8 cellular contexts compared by ENCODE assay signal in genomic region chr1:6208723-6209660, GRCh38. TPM values are rescaled to one million over a fixed set of nuclear protein-coding genes. Genes with fewer than 3 reads are reported as not detected.
DNase-seq lines count a peak whose midpoint lies in the region; ATAC-seq and TF ChIP-seq lines count a peak whose summit lies in the region.

No MANE protein-coding gene starts in this region.

- H3K27me3 Mint-ChIP-seq in CD4-positive, alpha-beta T cell: peaks cover 27% of the 10 kb centered on the region
- peaks cover 17% of the 10 kb centered on the region for H3K27me3 Mint-ChIP-seq in activated T-cell treated with anti-CD3 and anti-CD28 coated beads, Interleukin-2, amount 50 U/mL, for 72 hours (ENCODE audit: low read depth)

- H3K27ac ChIP-seq in CD4-positive, alpha-beta T cell (ENCODE audit: low read depth, low read length): no peak overlapping the region
- no peak overlapping the region for H3K27ac ChIP-seq in HUES64 (ENCODE audit: low read depth, low read length)
- no peak overlapping the region for H3K27ac ChIP-seq in cardiac muscle cell
- H3K27ac ChIP-seq in psoas muscle: peak overlapping the region; percentile 41

- no peaks in the 10 kb centered on the region for H3K9me3 ChIP-seq in CD4-positive, alpha-beta T cell (ENCODE audit: control insufficient read depth, low read length)
- H3K9me3 ChIP-seq in HUES64 (ENCODE audit: insufficient read depth, low read depth, low read length) (no peaks in the 10 kb centered on the region), cardiac muscle cell (ENCODE audit: low read depth) (no peaks in the 10 kb centered on the region), psoas muscle (no peaks in the 10 kb centered on the region)

- no peaks in the 10 kb centered on the region for H3K9me3 Mint-ChIP-seq in CD4-positive, alpha-beta T cell
- H3K9me3 Mint-ChIP-seq in activated T-cell treated with anti-CD3 and anti-CD28 coated beads, Interleukin-2, amount 50 U/mL, for 72 hours: no peaks in the 10 kb centered on the region

- peak overlapping the region; percentile 52 for H3K4me3 ChIP-seq in HUES64 (ENCODE audit: low read length)
- H3K4me3 ChIP-seq in cardiac muscle cell: peak overlapping the region; percentile 17
- peak overlapping the region; percentile 65 for H3K4me3 ChIP-seq in psoas muscle

- ATAC-seq in CD4-positive, alpha-beta T cell (ENCODE audit: poor library complexity): peak; percentile 16
- ATAC-seq in activated T-cell treated with anti-CD3 and anti-CD28 coated beads, Interleukin-2, amount 50 U/mL, for 72 hours (replicated peaks in 1 of 2): peak; percentile 45 to 50
- ATAC-seq in psoas muscle (peak; percentile 43 to 75 (median 69)), HG02884 (IDR thresholded peaks at IDR 0.05; ENCODE audit: unreplicated experiment) (no peak)

- H3K27me3 ChIP-seq in CD4-positive, alpha-beta T cell (ENCODE audit: control insufficient read depth, insufficient read depth, low read length): peaks cover 37% of the 10 kb centered on the region
- peaks cover 48% of the 10 kb centered on the region for H3K27me3 ChIP-seq in HUES64 (ENCODE audit: insufficient read depth, low read length)
- no peaks in the 10 kb centered on the region for H3K27me3 ChIP-seq in cardiac muscle cell
- H3K27me3 ChIP-seq in psoas muscle (ENCODE audit: insufficient read depth in 3 of 3, low read length in 2 of 3): no peaks in the 10 kb centered on the region

- peak overlapping the region; percentile 67 for H3K4me3 Mint-ChIP-seq in CD4-positive, alpha-beta T cell
- H3K4me3 Mint-ChIP-seq in activated T-cell treated with anti-CD3 and anti-CD28 coated beads, Interleukin-2, amount 50 U/mL, for 72 hours: peak overlapping the region; percentile 37 to 69

- H3K36me3 Mint-ChIP-seq in CD4-positive, alpha-beta T cell (ENCODE audit: low read depth): no peaks in the 10 kb centered on the region
- no peaks in the 10 kb centered on the region for H3K36me3 Mint-ChIP-seq in activated T-cell treated with anti-CD3 and anti-CD28 coated beads, Interleukin-2, amount 50 U/mL, for 72 hours (ENCODE audit: insufficient read depth in 2 of 2)

- WGBS in HUES64: 4% methylated on average over 99 of the region's 99 CpGs
- 9 to 25% (median 11%) methylated on average over 82 to 99 of the region's 99 CpGs for WGBS in psoas muscle, 3 donors

- H3K4me1 Mint-ChIP-seq in CD4-positive, alpha-beta T cell (ENCODE audit: low read depth): peaks cover 13% of the 10 kb centered on the region
- peaks cover 5% of the 10 kb centered on the region for H3K4me1 Mint-ChIP-seq in activated T-cell treated with anti-CD3 and anti-CD28 coated beads, Interleukin-2, amount 50 U/mL, for 72 hours (ENCODE audit: low read depth)

- peak; percentile 37 for TF ChIP-seq CTCF in CD4-positive, alpha-beta T cell (IDR thresholded peaks at IDR 0.05)
- peak; percentile 56 for TF ChIP-seq CTCF in cardiac muscle cell (IDR thresholded peaks at IDR 0.05; ENCODE audit: low read depth, low read length)
- TF ChIP-seq CTCF in psoas muscle (IDR thresholded peaks at IDR 0.05): peak; percentile 54

- POLR2A ChIA-PET in CD4-positive, alpha-beta T cell (lab: Charles Lee): interaction anchor here (0.6 to 1.1 kb wide), 2 partner anchors 9 to 314 kb away, joined by 3 read pairs; partner anchors contain the start of gene RPL22

- peak in 1 of 10 experiments; percentile 20 for DNase-seq in CD4-positive, alpha-beta T cell
- DNase-seq in activated T-cell treated with anti-CD3 and anti-CD28 coated beads, Interleukin-2, amount 50 U/mL, for 72 hours: peak; percentile 39 to 53
- DNase-seq in cardiac muscle cell (ENCODE audit: low read depth in 1 of 2, low spot score in 1 of 2) (peak; percentile 51 to 66), psoas muscle (peak; percentile 56 to 74), HK-2 (ENCODE audit: unreplicated experiment) (no peak), ureter (ENCODE audit: low spot score) (no peak)

- intact Hi-C loops in CD4-positive, alpha-beta T cell (cut with DNase I, micrococcal nuclease): loop anchor here in 1 of 2 experiments (10.0 kb wide), 2 partner anchors 184 to 496 kb away; partner anchors contain the start of gene DNAJC11
- intact Hi-C loops in psoas muscle (cut with DNase I): loop anchor here in 1 of 2 donors (5.0 kb wide), 1 partner anchor 33 kb away; the partner anchor contains the start of gene HES3

- peak overlapping the region; percentile 52 for H3K9ac ChIP-seq in HUES64 (ENCODE audit: low read depth, low read length)

- CTCF ChIA-PET in CD4-positive, alpha-beta T cell (lab: Charles Lee): interaction anchor here (1.3 kb wide), 1 partner anchor 10 kb away, joined by 4 read pairs; the partner anchor contains the start of gene RPL22

- H3K4me1 ChIP-seq in HUES64 (ENCODE audit: insufficient read depth, low read length): peaks cover 4% of the 10 kb centered on the region
- H3K4me1 ChIP-seq in cardiac muscle cell (ENCODE audit: low read depth): peaks cover 37% of the 10 kb centered on the region
- peaks cover 19% of the 10 kb centered on the region for H3K4me1 ChIP-seq in psoas muscle

- no peaks in the 10 kb centered on the region for H3K36me3 ChIP-seq in HUES64 (ENCODE audit: insufficient read depth, low read length)
- H3K36me3 ChIP-seq in cardiac muscle cell: peaks cover 23% of the 10 kb centered on the region
- H3K36me3 ChIP-seq in psoas muscle (ENCODE audit: insufficient read depth in 1 of 2, low read depth in 1 of 2): peaks cover 0 to 14% of the 10 kb centered on the region in 2 donors

- no peak overlapping the region for H3K27ac Mint-ChIP-seq in CD4-positive, alpha-beta T cell
- no peak overlapping the region for H3K27ac Mint-ChIP-seq in activated T-cell treated with anti-CD3 and anti-CD28 coated beads, Interleukin-2, amount 50 U/mL, for 72 hours

RNA-seq across cellular contexts. Expression of gene RNF207, which starts 3.1 kb away (rescaled TPM):
- total RNA-seq in CD4-positive, alpha-beta T cell: 1 to 10 TPM; 5.4 to 6.8 TPM
- 0.80 TPM for polyA plus RNA-seq in HUES64 (2013, experiment 1 of 2)
- 2.5 TPM for polyA plus RNA-seq in HUES64 (2013, experiment 2 of 2)
- total RNA-seq in activated T-cell treated with anti-CD3 and anti-CD28 coated beads, Interleukin-2, amount 50 U/mL, for 72 hours: 10 to 100 TPM in 1 of 2 donors, 1 to 10 TPM in 1; 9.5 to 14.9 TPM
- total RNA-seq in cardiac muscle cell: 198 and 273 TPM in 2 replicates
- polyA plus RNA-seq in cardiac muscle cell: 166 and 180 TPM in 2 replicates
- total RNA-seq in psoas muscle: 10 to 100 TPM in 1 of 4 donors, 1 to 10 TPM in 3; 3.4 to 13.6 (median 4.6) TPM
- polyA plus RNA-seq in psoas muscle: 1 to 10 TPM; 2.5 to 5.1 (median 3.0) TPM
- total RNA-seq in ureter: 63.0 TPM

RNA-seq across cellular contexts. Expression of gene RPL22, which starts 9.6 kb away (rescaled TPM):
- 100 to 1,000 TPM; 620 to 652 TPM for total RNA-seq in CD4-positive, alpha-beta T cell
- polyA plus RNA-seq in HUES64 (2013, experiment 1 of 2): 320 TPM
- 370 TPM for polyA plus RNA-seq in HUES64 (2013, experiment 2 of 2)
- total RNA-seq in activated T-cell treated with anti-CD3 and anti-CD28 coated beads, Interleukin-2, amount 50 U/mL, for 72 hours: 100 to 1,000 TPM; 507 to 537 TPM
- 101 and 132 TPM in 2 replicates for total RNA-seq in cardiac muscle cell
- polyA plus RNA-seq in cardiac muscle cell: 123 and 130 TPM in 2 replicates
- total RNA-seq in psoas muscle: 100 to 1,000 TPM; 308 to 417 (median 333) TPM
- 100 to 1,000 TPM; 285 to 333 (median 291) TPM for polyA plus RNA-seq in psoas muscle
- total RNA-seq in ureter: 595 TPM

RNA-seq across cellular contexts. Expression of gene ICMT, which starts 26.8 kb away (rescaled TPM):
- 1 to 10 TPM; 1.7 to 3.0 TPM for total RNA-seq in CD4-positive, alpha-beta T cell
- 95.1 TPM for polyA plus RNA-seq in HUES64 (2013, experiment 1 of 2)
- 86.5 TPM for polyA plus RNA-seq in HUES64 (2013, experiment 2 of 2)
- 10 to 100 TPM; 39.5 to 46.9 TPM for total RNA-seq in activated T-cell treated with anti-CD3 and anti-CD28 coated beads, Interleukin-2, amount 50 U/mL, for 72 hours
- total RNA-seq in cardiac muscle cell (45.4 and 72.2 TPM in 2 replicates), psoas muscle (100 to 1,000 TPM in 1 of 4 donors, 10 to 100 TPM in 3; 57.3 to 215 (median 68.3) TPM), ureter (52.1 TPM)
- polyA plus RNA-seq in cardiac muscle cell (40.6 and 54.3 TPM in 2 replicates), psoas muscle (100 to 1,000 TPM in 1 of 3 donors, 10 to 100 TPM in 2; 39.2 to 101 (median 47.2) TPM)

RNA-seq across cellular contexts. Expression of gene CHD5, which starts 28.9 kb away (rescaled TPM):
- under 1 TPM; 0.25 to 0.34 TPM for total RNA-seq in CD4-positive, alpha-beta T cell
- polyA plus RNA-seq in HUES64 (2013, experiment 1 of 2): 0.25 TPM
- 0.89 TPM for polyA plus RNA-seq in HUES64 (2013, experiment 2 of 2)
- under 1 TPM; 0.16 to 0.31 TPM for total RNA-seq in activated T-cell treated with anti-CD3 and anti-CD28 coated beads, Interleukin-2, amount 50 U/mL, for 72 hours
- total RNA-seq in cardiac muscle cell (0.11 and 0.24 TPM in 2 replicates), psoas muscle (under 1 TPM in 2 of 4 donors, not detected in 2; 0.24 to 0.25 TPM), ureter (0.83 TPM)
- polyA plus RNA-seq in cardiac muscle cell (0.11 TPM in 1 of 2 replicates, not detected in the other), psoas muscle (under 1 TPM; 0.03 to 0.38 (median 0.17) TPM)

RNA-seq across cellular contexts. Expression of gene HES3, which starts 35.0 kb away (rescaled TPM):
- not detected for total RNA-seq in CD4-positive, alpha-beta T cell
- 40.9 TPM for polyA plus RNA-seq in HUES64 (2013, experiment 1 of 2)
- 47.5 TPM for polyA plus RNA-seq in HUES64 (2013, experiment 2 of 2)
- not detected for total RNA-seq in activated T-cell treated with anti-CD3 and anti-CD28 coated beads, Interleukin-2, amount 50 U/mL, for 72 hours
- total RNA-seq in cardiac muscle cell: not detected in 2 replicates
- not detected in 2 replicates for polyA plus RNA-seq in cardiac muscle cell
- total RNA-seq in psoas muscle: not detected
- not detected for polyA plus RNA-seq in psoas muscle
- not detected for total RNA-seq in ureter

Comparison
In these comparisons a context has a peak if more than half of its experiments do, and no peak if none do; other contexts are left out.
1. DNase-seq: peak in activated T-cell treated with anti-CD3 and anti-CD28 coated beads, Interleukin-2, amount 50 U/mL, for 72 hours (2 of 2), cardiac muscle cell (2 of 2) and psoas muscle (2 of 2); none in HK-2 (single experiment) and ureter (single experiment).
2. RNA of gene ICMT, which starts 26.8 kb away (total RNA-seq): 57.3 to 215 TPM in psoas muscle, 52.1 TPM in ureter (single experiment), 39.5 to 46.9 TPM in activated T-cell treated with anti-CD3 and anti-CD28 coated beads, Interleukin-2, amount 50 U/mL, for 72 hours and 45.4 to 72.2 TPM in cardiac muscle cell; 1.7 to 3.0 TPM in CD4-positive, alpha-beta T cell; every median in the first group is over 10 times any median in the second.
3. Peak in every context shown above with its lines, with median percentiles within 50 percentile points of each other: CTCF ChIP-seq and H3K4me3 ChIP-seq.